In the genomic region with DNA sequence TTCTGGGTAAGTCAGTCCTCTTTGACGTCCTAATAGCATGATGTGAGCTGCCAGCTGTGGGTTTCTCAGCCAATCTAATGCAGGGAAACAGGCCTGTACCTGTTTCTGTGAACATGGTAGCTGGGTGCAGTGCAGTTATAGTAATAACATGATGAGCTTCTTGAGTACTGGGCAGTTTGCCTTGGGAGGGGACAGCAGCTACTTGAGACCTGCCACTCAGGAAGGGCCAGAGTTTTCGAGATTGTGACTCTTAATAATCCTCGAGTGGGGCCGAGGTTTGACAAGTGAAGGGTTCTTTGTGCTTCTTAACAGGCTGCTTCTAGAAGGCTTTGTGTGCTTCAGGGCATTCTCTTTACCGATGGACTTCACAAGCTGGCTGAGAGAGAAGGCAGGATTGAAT, we compare ENCODE assay signal across 24 cellular contexts.
A peak's percentile ranks its signal among the peaks of the same experiment; 100 is the strongest.
DNase-seq lines count a peak whose midpoint lies in the region; ATAC-seq and TF ChIP-seq lines count a peak whose summit lies in the region.
"Had no signal": no experiment of that assay in that cellular context is flagged by ENCODE, and none has a peak within 500 bp of the region (broad histone marks: within the 10 kb centered on the region; RNA-seq: fewer than 3 reads in every experiment).

No MANE protein-coding gene starts in this region.

- no peak for DNase-seq in CD14-positive monocyte (ENCODE audit: low spot score)
- no peak for DNase-seq in GDM1 (lab: John Stamatoyannopoulos, UW)
- no peak for DNase-seq in pons (ENCODE audit: low spot score)
- DNase-seq: activated CD8-positive, alpha-beta memory T cell treated with anti-CD3 and anti-CD28 coated beads for 24 hours; activated gamma-delta T cell treated with Interleukin-2 at 50 U/mL for 16 hours; CD4-positive, alpha-beta memory T cell; effector CD8-positive, alpha-beta T cell; heart left ventricle; KG1; kidney; MM.1S; NCI-H2081; NCI-H446 treated with DMSO at 0.1 percent for 48 hours; RPMI8226; stimulated activated CD4-positive, alpha-beta T cell treated with anti-CD3 and anti-CD28 coated beads, Interleukin-4, amount 100 ng/mL, for 24 hours; T-helper 1 cell had no signal

- no peaks in the 10 kb centered on the region for H3F3A ChIP-seq in neural cell (ENCODE audit: insufficient read depth, low read length, poor library complexity, severe bottlenecking)

- H3K79me2 ChIP-seq in neural cell (replicated peaks; ENCODE audit: insufficient read depth, low read length): peaks cover 72% of the 10 kb centered on the region

- peaks cover 0 to 1% (median 0%) of the 10 kb centered on the region in 3 donors for H3K27me3 Mint-ChIP-seq in CD14-positive monocyte (ENCODE audit: low read depth in 3 of 3)
- H3K27me3 Mint-ChIP-seq in dendritic cell treated with granulocyte-macrophage colony-stimulating factor and Interleukin-4, amounts not matched to agents 40 ng/mL and 50 ng/mL, for 4 days: no peaks in the 10 kb centered on the region
- H3K27me3 Mint-ChIP-seq: CD4-positive, alpha-beta memory T cell had no signal

- ATAC-seq in GM19035 (IDR thresholded peaks at IDR 0.05; ENCODE audit: unreplicated experiment): no peak
- ATAC-seq: HCT116; heart left ventricle; sciatic nerve; stimulated activated effector memory CD8-positive, alpha-beta T cell treated with anti-CD3 and anti-CD28 coated beads, Interleukin-12 subunit alpha, Interleukin-12 subunit beta, amount 100 ng/mL, for 72 hours had no signal

- H3K27ac Mint-ChIP-seq in CD14-positive monocyte: peak overlapping the region; percentile 43 to 98 (median 94)
- peak overlapping the region; percentile 77 for H3K27ac Mint-ChIP-seq in dendritic cell treated with granulocyte-macrophage colony-stimulating factor and Interleukin-4, amounts not matched to agents 40 ng/mL and 50 ng/mL, for 4 days
- H3K27ac Mint-ChIP-seq: CD4-positive, alpha-beta memory T cell; stimulated activated effector memory CD8-positive, alpha-beta T cell treated with anti-CD3 and anti-CD28 coated beads, Interleukin-12 subunit alpha, Interleukin-12 subunit beta, amount 100 ng/mL, for 72 hours had no signal

- H3K9me3 Mint-ChIP-seq in CD14-positive monocyte: no peaks in the 10 kb centered on the region
- H3K9me3 Mint-ChIP-seq in dendritic cell treated with granulocyte-macrophage colony-stimulating factor and Interleukin-4, amounts not matched to agents 40 ng/mL and 50 ng/mL, for 4 days: no peaks in the 10 kb centered on the region
- H3K9me3 Mint-ChIP-seq: CD4-positive, alpha-beta memory T cell; stimulated activated effector memory CD8-positive, alpha-beta T cell treated with anti-CD3 and anti-CD28 coated beads, Interleukin-12 subunit alpha, Interleukin-12 subunit beta, amount 100 ng/mL, for 72 hours had no signal

- peaks cover 90% of the 10 kb centered on the region for H3K4me1 Mint-ChIP-seq in CD14-positive monocyte
- peaks cover 96% of the 10 kb centered on the region for H3K4me1 Mint-ChIP-seq in dendritic cell treated with granulocyte-macrophage colony-stimulating factor and Interleukin-4, amounts not matched to agents 40 ng/mL and 50 ng/mL, for 4 days (ENCODE audit: low read depth)

- H3K4me3 Mint-ChIP-seq in CD14-positive monocyte: no peak overlapping the region
- no peak overlapping the region for H3K4me3 Mint-ChIP-seq in dendritic cell treated with granulocyte-macrophage colony-stimulating factor and Interleukin-4, amounts not matched to agents 40 ng/mL and 50 ng/mL, for 4 days
- H3K4me3 Mint-ChIP-seq: stimulated activated effector memory CD8-positive, alpha-beta T cell treated with anti-CD3 and anti-CD28 coated beads, Interleukin-12 subunit alpha, Interleukin-12 subunit beta, amount 100 ng/mL, for 72 hours had no signal

- TF ChIP-seq CTCF in CD14-positive monocyte (IDR thresholded peaks at IDR 0.05) (no peak), neural cell (IDR thresholded peaks at IDR 0.05; ENCODE audit: poor library complexity, severe bottlenecking) (no peak)

- H3K4me3 ChIP-seq in HUES48 (ENCODE audit: low read depth, low read length) (no peak overlapping the region), neural cell (ENCODE audit: low read length) (peak overlapping the region; percentile 52)
- H3K4me3 ChIP-seq: heart left ventricle, SJSA1 had no signal

- H4K20me1 ChIP-seq in neural cell (ENCODE audit: insufficient read depth): no peaks in the 10 kb centered on the region

- H3K9me3 ChIP-seq in HUES48 (ENCODE audit: control insufficient read depth, insufficient read depth, low read length) (no peaks in the 10 kb centered on the region), neural cell (ENCODE audit: low read length) (no peaks in the 10 kb centered on the region)
- H3K9me3 ChIP-seq: heart left ventricle, SJSA1 had no signal

- H3K4me1 ChIP-seq in HUES48 (ENCODE audit: control insufficient read depth, insufficient read depth, low read length): peaks cover 88% of the 10 kb centered on the region

- H2AFZ ChIP-seq in neural cell (ENCODE audit: low read depth, low read length): no peak overlapping the region

- no peak overlapping the region for H3K4me2 ChIP-seq in neural cell (ENCODE audit: low read length)

- peak; percentile 30 for TF ChIP-seq EP300 in neural cell (conservative IDR thresholded peaks at IDR 0.05; ENCODE audit: poor library complexity, severe bottlenecking)

- H3K27ac ChIP-seq in HUES48 (ENCODE audit: low read depth, low read length) (peak overlapping the region; percentile 24), neural cell (ENCODE audit: low read length) (peak overlapping the region; percentile 94)
- H3K27ac ChIP-seq: heart left ventricle, SJSA1 had no signal

- H3K36me3 Mint-ChIP-seq in CD14-positive monocyte: peaks cover 45 to 49% of the 10 kb centered on the region in 2 donors
- H3K36me3 Mint-ChIP-seq in dendritic cell treated with granulocyte-macrophage colony-stimulating factor and Interleukin-4, amounts not matched to agents 40 ng/mL and 50 ng/mL, for 4 days (ENCODE audit: low read depth): peaks cover 39% of the 10 kb centered on the region

- intact Hi-C loops in CD14-positive monocyte (cut with micrococcal nuclease): loop anchor here (5.0 to 10.0 kb wide), 2 partner anchors 44 to 61 kb away; no protein-coding TSS in a partner anchor
- intact Hi-C loops in dendritic cell treated with granulocyte-macrophage colony-stimulating factor and Interleukin-4, amounts not matched to agents 40 ng/mL and 50 ng/mL, for 4 days (cut with micrococcal nuclease): loop anchor here (2.0 kb wide), 1 partner anchor 15 kb away; no protein-coding TSS in a partner anchor

- no peaks in the 10 kb centered on the region for H3K9me2 ChIP-seq in neural cell (ENCODE audit: insufficient read depth, low read length)

- 0 out of 2 replicates have a peak, but pooled peaks cover 12% of the 10 kb centered on the region for H3K36me3 ChIP-seq in HUES48 (ENCODE audit: control insufficient read depth, insufficient read depth, low read length)
- no peaks in the 10 kb centered on the region for H3K36me3 ChIP-seq in neural cell (ENCODE audit: insufficient read depth, low read length)
- H3K36me3 ChIP-seq: SJSA1 had no signal

- H3K27me3 ChIP-seq in HUES48 (ENCODE audit: control insufficient read depth, insufficient read depth, low read length) (no peaks in the 10 kb centered on the region), neural cell (ENCODE audit: insufficient read depth, low read depth, low read length) (no peaks in the 10 kb centered on the region)
- H3K27me3 ChIP-seq: heart left ventricle, SJSA1 had no signal

- no peak for TF ChIP-seq RAD21 in neural cell (conservative IDR thresholded peaks at IDR 0.05)

- H3K9ac ChIP-seq in HUES48 (ENCODE audit: low read depth, low read length) (no peak overlapping the region), neural cell (ENCODE audit: low read length) (peak overlapping the region; percentile 63)

TF ChIP-seq in neural cell, 6 proteins besides CTCF, POLR2A, EP300 and RAD21:
- TF ChIP-seq POLR2AphosphoS5 (IDR thresholded peaks at IDR 0.05): no peak
- TF ChIP-seq TAF1 (IDR thresholded peaks at IDR 0.05; ENCODE audit: low read depth): no peak
- TF ChIP-seq, protein P1, sequence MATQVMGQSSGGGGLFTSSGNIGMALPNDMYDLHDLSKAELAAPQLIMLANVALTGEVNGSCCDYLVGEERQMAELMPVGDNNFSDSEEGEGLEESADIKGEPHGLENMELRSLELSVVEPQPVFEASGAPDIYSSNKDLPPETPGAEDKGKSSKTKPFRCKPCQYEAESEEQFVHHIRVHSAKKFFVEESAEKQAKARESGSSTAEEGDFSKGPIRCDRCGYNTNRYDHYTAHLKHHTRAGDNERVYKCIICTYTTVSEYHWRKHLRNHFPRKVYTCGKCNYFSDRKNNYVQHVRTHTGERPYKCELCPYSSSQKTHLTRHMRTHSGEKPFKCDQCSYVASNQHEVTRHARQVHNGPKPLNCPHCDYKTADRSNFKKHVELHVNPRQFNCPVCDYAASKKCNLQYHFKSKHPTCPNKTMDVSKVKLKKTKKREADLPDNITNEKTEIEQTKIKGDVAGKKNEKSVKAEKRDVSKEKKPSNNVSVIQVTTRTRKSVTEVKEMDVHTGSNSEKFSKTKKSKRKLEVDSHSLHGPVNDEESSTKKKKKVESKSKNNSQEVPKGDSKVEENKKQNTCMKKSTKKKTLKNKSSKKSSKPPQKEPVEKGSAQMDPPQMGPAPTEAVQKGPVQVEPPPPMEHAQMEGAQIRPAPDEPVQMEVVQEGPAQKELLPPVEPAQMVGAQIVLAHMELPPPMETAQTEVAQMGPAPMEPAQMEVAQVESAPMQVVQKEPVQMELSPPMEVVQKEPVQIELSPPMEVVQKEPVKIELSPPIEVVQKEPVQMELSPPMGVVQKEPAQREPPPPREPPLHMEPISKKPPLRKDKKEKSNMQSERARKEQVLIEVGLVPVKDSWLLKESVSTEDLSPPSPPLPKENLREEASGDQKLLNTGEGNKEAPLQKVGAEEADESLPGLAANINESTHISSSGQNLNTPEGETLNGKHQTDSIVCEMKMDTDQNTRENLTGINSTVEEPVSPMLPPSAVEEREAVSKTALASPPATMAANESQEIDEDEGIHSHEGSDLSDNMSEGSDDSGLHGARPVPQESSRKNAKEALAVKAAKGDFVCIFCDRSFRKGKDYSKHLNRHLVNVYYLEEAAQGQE (IDR thresholded peaks at IDR 0.05; ENCODE audit: borderline replicate concordance): no peak
- TF ChIP-seq EZH2 (IDR thresholded peaks at IDR 0.05; ENCODE audit: borderline replicate concordance, insufficient read depth, low read length, poor library complexity, severe bottlenecking): no peak
- no peak for TF ChIP-seq SMC3 (conservative IDR thresholded peaks at IDR 0.05; ENCODE audit: poor library complexity)
- no peak for TF ChIP-seq MXI1 (conservative IDR thresholded peaks at IDR 0.05; ENCODE audit: poor library complexity, severe bottlenecking)
